8 cellular contexts compared by ENCODE assay signal in the genomic region with DNA sequence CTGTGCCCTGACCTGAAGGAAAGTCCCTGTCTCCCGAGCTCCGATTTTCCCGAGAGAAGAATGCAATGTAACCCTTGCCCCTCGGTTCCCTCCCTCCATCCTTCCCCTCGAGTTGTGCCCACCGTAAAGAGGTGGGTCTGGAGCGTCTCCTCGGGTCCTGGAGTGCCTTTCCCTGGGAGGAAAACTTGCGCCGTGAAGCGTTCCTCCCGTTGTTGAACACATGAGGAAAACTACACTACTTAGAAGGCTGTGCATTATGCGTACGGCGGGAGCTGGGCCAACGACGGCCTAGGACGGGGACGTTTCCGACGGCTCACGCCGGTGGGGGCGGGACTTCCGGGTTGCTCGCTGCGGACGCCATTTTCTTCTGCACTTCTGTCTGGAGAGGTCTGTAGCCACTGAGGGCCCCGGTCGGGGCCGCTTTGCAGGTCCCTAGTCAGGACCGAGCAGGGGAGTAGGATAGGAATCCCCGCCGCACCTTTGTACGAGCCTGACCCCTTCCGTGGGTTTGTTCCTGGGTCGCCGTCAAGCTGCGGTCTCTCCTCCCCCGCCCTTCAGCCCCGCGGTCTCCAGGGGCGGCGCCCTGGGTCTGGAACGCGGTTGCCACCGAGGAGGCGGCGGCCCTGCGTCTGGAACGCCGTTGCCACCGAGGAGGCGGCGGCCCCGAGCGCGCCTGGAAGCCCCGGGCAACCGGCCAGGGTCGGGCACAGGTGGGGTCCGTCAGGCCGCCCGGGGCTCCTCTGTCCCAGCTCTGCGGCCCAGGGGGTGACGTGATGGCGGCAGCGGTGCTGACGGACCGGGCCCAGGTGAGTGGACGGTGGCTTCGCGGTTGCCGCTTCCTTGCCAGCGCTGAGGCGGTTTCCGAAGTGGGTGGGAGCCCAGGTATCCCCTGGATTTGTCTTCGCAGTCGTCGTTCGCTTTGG. TPM values are rescaled to one million over a fixed set of nuclear protein-coding genes. Genes with fewer than 3 reads are reported as not detected.
DNase-seq lines count a peak whose midpoint lies in the region; ATAC-seq lines count a peak whose summit lies in the region.

A gene (plus strand): TSS at position 360 of the 923 bp plus-strand sequence. CDS start 414 bp downstream, at position 774.

- CTCF ChIA-PET in CD8-positive, alpha-beta memory T cell (lab: Charles Lee), result interaction anchor here (1.2 kb wide), 1 partner anchor 798 kb away, joined by 3 read pairs; a partner anchor contains a TSS

- H3K36me3 ChIP-seq in CD8-positive, alpha-beta memory T cell (ENCODE audit: insufficient read depth, low read length), result peaks cover 18% of the 10 kb centered on the region

- DNase-seq in CD8-positive, alpha-beta memory T cell, result peak; percentile 81 to 91 (median 86)
- DNase-seq in HPDE6-E6E7 (ENCODE audit: extremely low spot score) (peak; percentile 83), NOMO-1 treated with dmso at 0.1 percent for 144 hours (lab: John Stamatoyannopoulos, UW; ENCODE audit: unreplicated experiment) (peak; percentile 78), activated T-cell treated with anti-CD3 and anti-CD28 coated beads for 1 hour (ENCODE audit: low read depth) (peak; percentile 78), epidermal melanocyte (ENCODE audit: insufficient read length, low spot score) (peak; percentile 77), midbrain (lab: John Stamatoyannopoulos, UW) (peak; percentile 90)
- peak; percentile 75 to 81 for DNase-seq in stimulated activated CD8-positive, alpha-beta memory T cell treated with anti-CD3 and anti-CD28 coated beads, Interleukin-15, amount 100 ng/mL, for 48 hours (ENCODE audit: low read depth in 2 of 2)

- H3K4me1 Mint-ChIP-seq in CD8-positive, alpha-beta memory T cell, result peaks cover 33 to 48% (median 46%) of the 10 kb centered on the region in 3 donors

- H3K9me3 Mint-ChIP-seq in CD8-positive, alpha-beta memory T cell, result peaks cover 7 to 35% (median 22%) of the 10 kb centered on the region in 5 donors

- peak within 1 kb of the TSS; percentile 86 for H3K27ac ChIP-seq in CD8-positive, alpha-beta memory T cell (ENCODE audit: low read depth, low read length)

- peaks cover 8 to 13% of the 10 kb centered on the region in 2 donors for H3K27me3 Mint-ChIP-seq in CD8-positive, alpha-beta memory T cell

- H3K27ac Mint-ChIP-seq in CD8-positive, alpha-beta memory T cell, result peak within 1 kb of the TSS; percentile 94 to 99 (median 97)

- H3K4me1 ChIP-seq in CD8-positive, alpha-beta memory T cell (ENCODE audit: insufficient read depth, low read length), result peaks cover 25% of the 10 kb centered on the region

- peak within 1 kb of the TSS; percentile 91 for H3K4me3 ChIP-seq in CD8-positive, alpha-beta memory T cell (ENCODE audit: low read length)

- peak; percentile 93 for ATAC-seq in GM19452 (IDR thresholded peaks at IDR 0.05; ENCODE audit: unreplicated experiment)

- H3K4me3 Mint-ChIP-seq in CD8-positive, alpha-beta memory T cell, result peak within 1 kb of the TSS; percentile 90 to 100 (median 94)

- H3K27me3 ChIP-seq in CD8-positive, alpha-beta memory T cell (ENCODE audit: insufficient read depth, low read length, poor library complexity, severe bottlenecking), result no peaks in the 10 kb centered on the region

- H3K36me3 Mint-ChIP-seq in CD8-positive, alpha-beta memory T cell, result peaks cover 25 to 64% (median 61%) of the 10 kb centered on the region in 3 donors

- peaks cover 3% of the 10 kb centered on the region for H3K9me3 ChIP-seq in CD8-positive, alpha-beta memory T cell (ENCODE audit: low read length)

- POLR2A ChIA-PET in CD8-positive, alpha-beta memory T cell (lab: Charles Lee), result interaction anchor here (0.5 to 0.7 kb wide), 2 partner anchors 992 to 1114 kb away, joined by 3 read pairs; a partner anchor contains a TSS

RNA-seq across cellular contexts. Expression of the gene that starts here (rescaled TPM):
- 10 to 100 TPM; 26.6 to 27.8 TPM for total RNA-seq in CD8-positive, alpha-beta memory T cell
- polyA plus RNA-seq in CD8-positive, alpha-beta memory T cell, result 13.0 TPM

Comparison
In these comparisons a context has a peak if more than half of its experiments do, and no peak if none do; other contexts are left out.
1. Peak in every context shown above with its lines: DNase-seq, ATAC-seq, H3K4me3 ChIP-seq and H3K27ac ChIP-seq.